Comparison of ENCODE assay signal across 9 cellular contexts in the genomic region with DNA sequence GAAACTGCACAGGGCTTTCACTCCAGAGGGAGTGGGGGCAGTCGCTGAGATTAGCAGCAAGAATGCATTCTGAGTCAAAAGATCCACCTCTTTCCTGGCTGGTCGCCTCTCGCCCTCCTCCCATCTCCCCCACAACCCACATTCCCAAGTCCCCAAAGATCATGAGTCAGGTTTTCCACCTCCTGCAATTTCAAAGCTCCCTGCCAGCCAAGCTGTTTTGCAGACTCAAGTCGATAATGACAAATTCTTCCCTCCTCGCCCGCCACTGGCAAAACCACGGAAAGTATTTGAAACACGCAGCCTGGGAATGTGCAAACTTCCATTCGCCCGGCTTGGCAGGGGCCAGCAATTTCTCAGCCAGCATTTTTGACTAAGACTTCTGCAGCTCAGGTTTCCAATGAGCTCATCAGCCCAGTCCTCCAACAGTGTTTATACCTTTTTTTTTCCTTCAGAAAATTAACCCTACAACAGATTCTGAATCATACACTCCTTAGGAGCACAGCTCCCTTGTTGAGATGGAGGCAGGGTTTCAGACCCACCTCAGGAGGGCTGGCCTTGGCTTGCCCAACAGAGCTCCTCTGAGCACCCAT.
DNase-seq lines count a peak whose midpoint lies in the region; ATAC-seq and TF ChIP-seq lines count a peak whose summit lies in the region.
"Had no signal": no experiment of that assay in that cellular context is flagged by ENCODE, and none has a peak within 500 bp of the region (broad histone marks: within the 10 kb centered on the region; RNA-seq: fewer than 3 reads in every experiment).

No MANE protein-coding gene starts in this region.

- peak overlapping the region; percentile 10 for H3K27ac Mint-ChIP-seq in activated CD4-positive, alpha-beta T cell treated with anti-CD3 and anti-CD28 coated beads for 36 hours
- peak overlapping the region; percentile 75 for H3K27ac Mint-ChIP-seq in MCF 10A (ENCODE audit: low read depth, unreplicated experiment)
- H3K27ac Mint-ChIP-seq: CD4-positive, CD25-positive, alpha-beta regulatory T cell had no signal

- no peaks in the 10 kb centered on the region for H3K27me3 ChIP-seq in smooth muscle cell (ENCODE audit: low read depth)

- no peaks in the 10 kb centered on the region for H4K20me1 ChIP-seq in smooth muscle cell (ENCODE audit: low read depth)

- no peaks in the 10 kb centered on the region for H3K36me3 Mint-ChIP-seq in activated CD4-positive, alpha-beta T cell treated with anti-CD3 and anti-CD28 coated beads for 36 hours (ENCODE audit: low read depth)
- peaks cover 14% of the 10 kb centered on the region for H3K36me3 Mint-ChIP-seq in MCF 10A (ENCODE audit: insufficient read depth, unreplicated experiment)
- H3K36me3 Mint-ChIP-seq: CD4-positive, CD25-positive, alpha-beta regulatory T cell had no signal

- H3K79me2 ChIP-seq in smooth muscle cell (ENCODE audit: low read depth) = no peaks in the 10 kb centered on the region

- intact Hi-C loops in activated CD4-positive, alpha-beta T cell treated with anti-CD3 and anti-CD28 coated beads for 36 hours (cut with DNase I, micrococcal nuclease) = no loop called here
- intact Hi-C loops in MCF 10A (cut with micrococcal nuclease) = loop anchor here (1.0 to 2.0 kb wide), 2 partner anchors 20 to 49 kb away; no protein-coding TSS in a partner anchor

- peaks cover 21% of the 10 kb centered on the region for H3F3A ChIP-seq in smooth muscle cell (ENCODE audit: low read depth)

- DNase-seq in activated CD4-positive, alpha-beta T cell treated with anti-CD3 and anti-CD28 coated beads for 36 hours = no peak
- no peak for DNase-seq in activated CD4-positive, alpha-beta T cell treated with anti-CD3 and anti-CD28 coated beads, Interleukin-2, amount 50 U/mL, for 4 hours
- peak; percentile 99 for DNase-seq in MCF 10A (ENCODE audit: unreplicated experiment)
- peak; percentile 70 for DNase-seq in inferior parietal cortex (ENCODE audit: extremely low spot score)
- peak; percentile 51 for DNase-seq in smooth muscle cell (lab: John Stamatoyannopoulos, UW; ENCODE audit: unreplicated experiment)
- DNase-seq in DMS53 (lab: John Stamatoyannopoulos, UW) = no peak
- DNase-seq in NCI-H2081 treated with DMSO at 0.1 percent for 48 hours (lab: John Stamatoyannopoulos, UW) = no peak
- DNase-seq: CD4-positive, CD25-positive, alpha-beta regulatory T cell had no signal

- no peak overlapping the region for H3K9ac ChIP-seq in smooth muscle cell (ENCODE audit: low read depth)

- no peak overlapping the region for H2AFZ ChIP-seq in smooth muscle cell (ENCODE audit: low read depth)

- no peaks in the 10 kb centered on the region for H3K9me3 Mint-ChIP-seq in activated CD4-positive, alpha-beta T cell treated with anti-CD3 and anti-CD28 coated beads for 36 hours (ENCODE audit: low read depth)
- H3K9me3 Mint-ChIP-seq in MCF 10A (ENCODE audit: unreplicated experiment) = no peaks in the 10 kb centered on the region

- peaks cover 2% of the 10 kb centered on the region for H3K27me3 Mint-ChIP-seq in activated CD4-positive, alpha-beta T cell treated with anti-CD3 and anti-CD28 coated beads for 36 hours
- H3K27me3 Mint-ChIP-seq in MCF 10A (ENCODE audit: insufficient read depth, unreplicated experiment) = no peaks in the 10 kb centered on the region

- peaks cover 16% of the 10 kb centered on the region for H3K4me1 ChIP-seq in smooth muscle cell (ENCODE audit: low read depth)

- BruUV-seq in MCF 10A (replicated peaks; lab: Mats Ljungman, UMichigan) = no TSS peak

- H3K4me1 Mint-ChIP-seq in activated CD4-positive, alpha-beta T cell treated with anti-CD3 and anti-CD28 coated beads for 36 hours = peaks cover 4% of the 10 kb centered on the region
- peaks cover 36% of the 10 kb centered on the region for H3K4me1 Mint-ChIP-seq in MCF 10A (ENCODE audit: insufficient read depth, unreplicated experiment)
- H3K4me1 Mint-ChIP-seq: CD4-positive, CD25-positive, alpha-beta regulatory T cell had no signal

- under 1% methylated on average over 10 of the region's 10 CpGs for WGBS in smooth muscle cell (ENCODE audit: low lambda C conversion rate)

- H3K9me3 ChIP-seq in smooth muscle cell (replicated peaks; ENCODE audit: low read depth) = no peaks in the 10 kb centered on the region

- H3K4me3 Mint-ChIP-seq in activated CD4-positive, alpha-beta T cell treated with anti-CD3 and anti-CD28 coated beads for 36 hours = no peak overlapping the region
- H3K4me3 Mint-ChIP-seq in MCF 10A (ENCODE audit: unreplicated experiment) = peak overlapping the region; percentile 41
- H3K4me3 Mint-ChIP-seq: CD4-positive, CD25-positive, alpha-beta regulatory T cell had no signal

- no peaks in the 10 kb centered on the region for H3K36me3 ChIP-seq in smooth muscle cell (ENCODE audit: low read depth)

- no peak for ATAC-seq in activated CD4-positive, alpha-beta T cell treated with anti-CD3 and anti-CD28 coated beads for 36 hours
- no peak for ATAC-seq in HG02870 (IDR thresholded peaks at IDR 0.05; ENCODE audit: unreplicated experiment)

- H3K4me2 ChIP-seq in smooth muscle cell = peak overlapping the region; percentile 66

- H3K27ac ChIP-seq in smooth muscle cell (ENCODE audit: low read depth) = peak overlapping the region; percentile 82

- CTCF ChIA-PET in activated CD4-positive, alpha-beta T cell treated with anti-CD3 and anti-CD28 coated beads for 36 hours (lab: Charles Lee) = interaction anchor here (0.5 to 0.8 kb wide), 3 partner anchors 11 to 464 kb away, joined by 3 to 4 read pairs (median 3); no protein-coding TSS in a partner anchor
- CTCF ChIA-PET in MCF 10A (lab: Yijun Ruan, JAX) = interaction anchor here (0.9 to 1.3 kb wide), 4 partner anchors 19 to 357 kb away, joined by 3 to 5 read pairs (median 3); no protein-coding TSS in a partner anchor

- POLR2A ChIA-PET in activated CD4-positive, alpha-beta T cell treated with anti-CD3 and anti-CD28 coated beads for 36 hours (lab: Charles Lee) = interaction anchor here (0.6 kb wide), 2 partner anchors 63 to 143 kb away, joined by 3 to 6 read pairs; no protein-coding TSS in a partner anchor
- POLR2A ChIA-PET in MCF 10A (lab: Yijun Ruan, JAX) = interaction anchor here (0.6 to 1.7 kb wide), 15 partner anchors 9 to 1086 kb away, joined by 3 to 7 read pairs (median 3); a partner anchor contains a TSS

- H3K4me3 ChIP-seq in smooth muscle cell = no peak overlapping the region

- no peak for TF ChIP-seq CTCF in MCF 10A (IDR thresholded peaks at IDR 0.05; ENCODE audit: unreplicated experiment)
- no peak for TF ChIP-seq CTCF in smooth muscle cell (IDR thresholded peaks at IDR 0.05; ENCODE audit: borderline replicate concordance, insufficient read depth, poor library complexity, severe bottlenecking)

Comparison
In these comparisons a context has a peak if more than half of its experiments do, and no peak if none do; other contexts are left out.
1. DNase-seq: peak in MCF 10A (single experiment), inferior parietal cortex (single experiment) and smooth muscle cell (single experiment); none in activated CD4-positive, alpha-beta T cell treated with anti-CD3 and anti-CD28 coated beads for 36 hours (single experiment), activated CD4-positive, alpha-beta T cell treated with anti-CD3 and anti-CD28 coated beads, Interleukin-2, amount 50 U/mL, for 4 hours (0 of 2), DMS53 (single experiment) and NCI-H2081 treated with DMSO at 0.1 percent for 48 hours (single experiment).